ENCODE assay signal across 1 cellular context in the genomic region with DNA sequence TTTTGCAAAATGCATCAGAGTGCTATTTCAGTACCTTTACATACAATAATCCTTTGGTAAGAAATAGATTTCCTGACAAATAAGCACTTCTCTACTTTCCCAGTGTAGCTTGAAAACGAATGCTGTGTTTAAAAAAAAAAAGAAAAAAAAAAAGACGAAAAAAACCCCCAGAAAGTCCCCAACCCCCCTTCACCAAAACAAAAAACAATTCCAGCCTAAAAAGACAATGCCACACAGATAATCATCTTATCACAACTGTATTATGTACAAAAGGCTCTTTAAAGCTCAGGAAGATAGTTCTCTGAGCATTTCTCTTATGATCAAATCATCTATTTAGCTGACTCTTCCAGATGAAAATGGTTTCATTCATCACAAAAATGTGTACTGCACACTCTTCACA.
TF ChIP-seq lines count a peak whose summit lies in the region.

No MANE protein-coding gene starts in this region.

TF ChIP-seq in IMR-90, 13 proteins besides CTCF, POLR2A, EP300 and RAD21 (continued from another document):
- TF ChIP-seq FOS (IDR thresholded peaks at IDR 0.05; ENCODE audit: low read depth, low read length) = no peak
- no peak for TF ChIP-seq RCOR1 (IDR thresholded peaks at IDR 0.05; ENCODE audit: insufficient replicate concordance, low read length)
- TF ChIP-seq NFE2L2 (IDR thresholded peaks at IDR 0.05; ENCODE audit: low read depth, low read length) = no peak
- TF ChIP-seq MAZ (IDR thresholded peaks at IDR 0.05; ENCODE audit: borderline replicate concordance, low read depth, low read length) = no peak
- TF ChIP-seq MXI1 (IDR thresholded peaks at IDR 0.05; ENCODE audit: borderline replicate concordance, low read depth, low read length) = no peak
- TF ChIP-seq, protein P1, sequence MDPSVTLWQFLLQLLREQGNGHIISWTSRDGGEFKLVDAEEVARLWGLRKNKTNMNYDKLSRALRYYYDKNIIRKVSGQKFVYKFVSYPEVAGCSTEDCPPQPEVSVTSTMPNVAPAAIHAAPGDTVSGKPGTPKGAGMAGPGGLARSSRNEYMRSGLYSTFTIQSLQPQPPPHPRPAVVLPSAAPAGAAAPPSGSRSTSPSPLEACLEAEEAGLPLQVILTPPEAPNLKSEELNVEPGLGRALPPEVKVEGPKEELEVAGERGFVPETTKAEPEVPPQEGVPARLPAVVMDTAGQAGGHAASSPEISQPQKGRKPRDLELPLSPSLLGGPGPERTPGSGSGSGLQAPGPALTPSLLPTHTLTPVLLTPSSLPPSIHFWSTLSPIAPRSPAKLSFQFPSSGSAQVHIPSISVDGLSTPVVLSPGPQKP (IDR thresholded peaks at IDR 0.05; ENCODE audit: borderline replicate concordance, low read depth, low read length) = no peak
- no peak for TF ChIP-seq SMC3 (IDR thresholded peaks at IDR 0.05; ENCODE audit: low read depth, low read length)
- no peak for TF ChIP-seq CHD1 (IDR thresholded peaks at IDR 0.05; ENCODE audit: low read depth, low read length)
- TF ChIP-seq BHLHE40 (IDR thresholded peaks at IDR 0.05; ENCODE audit: low read depth, low read length) = no peak
- TF ChIP-seq CEBPB (IDR thresholded peaks at IDR 0.05; ENCODE audit: low read depth, low read length) = no peak
- no peak for TF ChIP-seq MAFK (IDR thresholded peaks at IDR 0.05; ENCODE audit: low read depth, low read length)
TF ChIP-seq in IMR-90: peak in this region for 0.
